Comparison of ENCODE assay signal across 2 cellular contexts in the genomic region with DNA sequence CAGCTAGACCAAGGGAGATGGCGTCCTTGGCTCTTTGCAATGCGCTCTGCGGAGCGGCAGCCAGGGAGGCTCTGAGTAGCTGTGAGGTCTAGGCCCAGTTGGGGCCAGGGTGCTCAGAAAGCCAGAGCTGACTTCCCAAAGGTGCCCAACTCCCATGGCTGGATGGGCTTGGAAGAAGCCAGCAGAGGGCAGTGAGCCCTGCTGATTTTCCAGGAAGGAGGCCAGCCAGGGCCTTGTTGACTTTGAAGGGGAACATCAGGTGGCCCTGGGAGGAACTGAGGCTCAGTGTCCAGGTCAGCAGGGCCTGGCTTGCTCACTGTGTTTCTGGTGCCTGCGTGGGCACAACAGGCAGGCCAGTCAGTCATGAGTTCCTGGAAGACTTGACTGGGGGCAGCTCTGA.
TF ChIP-seq lines count a peak whose summit lies in the region.

No MANE protein-coding gene starts in this region.

TF ChIP-seq in HCT116, 20 proteins besides CTCF, POLR2A, EP300 and RAD21:
- TF ChIP-seq POLR2AphosphoS5 (IDR thresholded peaks at IDR 0.05; ENCODE audit: low read depth, low read length) (no peak), ZNF274 (IDR thresholded peaks at IDR 0.05; ENCODE audit: low read depth, low read length) (no peak), TCF7L2 (IDR thresholded peaks at IDR 0.05; ENCODE audit: borderline replicate concordance, extremely low read depth, insufficient read depth, insufficient read length) (peak; percentile 14)

TF ChIP-seq in HepG2, 621 proteins besides CTCF, POLR2A, EP300 and RAD21:
- no peak for TF ChIP-seq ZNF280B (CRISPR knock-in tag; IDR thresholded peaks at IDR 0.05; ENCODE audit: borderline replicate concordance)
- no peak for TF ChIP-seq YEATS2 (CRISPR knock-in tag; IDR thresholded peaks at IDR 0.05; ENCODE audit: borderline replicate concordance)
- TF ChIP-seq PBX2 (CRISPR knock-in tag; IDR thresholded peaks at IDR 0.05) = no peak
- peak; percentile 35; the same call in 1 of the 2 replicates for TF ChIP-seq ZFP91 (CRISPR knock-in tag; IDR thresholded peaks at IDR 0.05; ENCODE audit: borderline replicate concordance)
- peak; percentile 20; the same call in 1 of the 2 replicates for TF ChIP-seq TFAP4 (IDR thresholded peaks at IDR 0.05; ENCODE audit: borderline replicate concordance, low read depth)
- no peak for TF ChIP-seq EEA1 (CRISPR knock-in tag; IDR thresholded peaks at IDR 0.05; ENCODE audit: borderline replicate concordance)
- TF ChIP-seq ELF1 (CRISPR knock-in tag; IDR thresholded peaks at IDR 0.05) = peak; percentile 39; the same call in 1 of the 2 replicates
- TF ChIP-seq ELF3 (CRISPR knock-in tag; IDR thresholded peaks at IDR 0.05) = peak; percentile 33; the same call in 1 of the 2 replicates
- TF ChIP-seq GATAD1 (CRISPR knock-in tag; IDR thresholded peaks at IDR 0.05) = no peak
- TF ChIP-seq ZNF567 (CRISPR knock-in tag; IDR thresholded peaks at IDR 0.05; ENCODE audit: borderline replicate concordance) = 0 out of 2 replicates have a peak, but pooled peaks have one; percentile 45
- peak; percentile 35; the same call in 1 of the 2 replicates for TF ChIP-seq FOXO1 (CRISPR knock-in tag; IDR thresholded peaks at IDR 0.05)
- peak; percentile 48; the same call in 1 of the 2 replicates for TF ChIP-seq ZFX (CRISPR knock-in tag; IDR thresholded peaks at IDR 0.05; ENCODE audit: low read depth)
- TF ChIP-seq, protein P1, sequence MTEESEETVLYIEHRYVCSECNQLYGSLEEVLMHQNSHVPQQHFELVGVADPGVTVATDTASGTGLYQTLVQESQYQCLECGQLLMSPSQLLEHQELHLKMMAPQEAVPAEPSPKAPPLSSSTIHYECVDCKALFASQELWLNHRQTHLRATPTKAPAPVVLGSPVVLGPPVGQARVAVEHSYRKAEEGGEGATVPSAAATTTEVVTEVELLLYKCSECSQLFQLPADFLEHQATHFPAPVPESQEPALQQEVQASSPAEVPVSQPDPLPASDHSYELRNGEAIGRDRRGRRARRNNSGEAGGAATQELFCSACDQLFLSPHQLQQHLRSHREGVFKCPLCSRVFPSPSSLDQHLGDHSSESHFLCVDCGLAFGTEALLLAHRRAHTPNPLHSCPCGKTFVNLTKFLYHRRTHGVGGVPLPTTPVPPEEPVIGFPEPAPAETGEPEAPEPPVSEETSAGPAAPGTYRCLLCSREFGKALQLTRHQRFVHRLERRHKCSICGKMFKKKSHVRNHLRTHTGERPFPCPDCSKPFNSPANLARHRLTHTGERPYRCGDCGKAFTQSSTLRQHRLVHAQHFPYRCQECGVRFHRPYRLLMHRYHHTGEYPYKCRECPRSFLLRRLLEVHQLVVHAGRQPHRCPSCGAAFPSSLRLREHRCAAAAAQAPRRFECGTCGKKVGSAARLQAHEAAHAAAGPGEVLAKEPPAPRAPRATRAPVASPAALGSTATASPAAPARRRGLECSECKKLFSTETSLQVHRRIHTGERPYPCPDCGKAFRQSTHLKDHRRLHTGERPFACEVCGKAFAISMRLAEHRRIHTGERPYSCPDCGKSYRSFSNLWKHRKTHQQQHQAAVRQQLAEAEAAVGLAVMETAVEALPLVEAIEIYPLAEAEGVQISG (CRISPR knock-in tag; IDR thresholded peaks at IDR 0.05) = 0 out of 2 replicates have a peak, but pooled peaks have one; percentile 20
- TF ChIP-seq NFATC3 (CRISPR knock-in tag; IDR thresholded peaks at IDR 0.05) = no peak
- no peak for TF ChIP-seq ZNF143 (CRISPR knock-in tag; IDR thresholded peaks at IDR 0.05)
- TF ChIP-seq SMC3 (IDR thresholded peaks at IDR 0.05; ENCODE audit: low read length) = peak; percentile 43
- TF ChIP-seq SPEN (CRISPR knock-in tag; IDR thresholded peaks at IDR 0.05; ENCODE audit: low read depth) = 0 out of 2 replicates have a peak, but pooled peaks have one; percentile 25
- TF ChIP-seq ZFP37 (CRISPR knock-in tag; IDR thresholded peaks at IDR 0.05; ENCODE audit: borderline replicate concordance) = no peak
- no peak for TF ChIP-seq FOXA1 (IDR thresholded peaks at IDR 0.05)
- TF ChIP-seq FOXA1 (CRISPR knock-in tag; IDR thresholded peaks at IDR 0.05) = peak; percentile 95
- TF ChIP-seq MYNN (CRISPR knock-in tag; IDR thresholded peaks at IDR 0.05; ENCODE audit: low read depth) = no peak
- TF ChIP-seq XRCC5 (optimal IDR thresholded peaks at IDR 0.05; ENCODE audit: low read length) = peak; percentile 32
- TF ChIP-seq FOXA3 (CRISPR knock-in tag; IDR thresholded peaks at IDR 0.05) = peak; percentile 81
- TF ChIP-seq STAG1 (CRISPR knock-in tag; IDR thresholded peaks at IDR 0.05) = peak; percentile 78
